In the genomic region with DNA sequence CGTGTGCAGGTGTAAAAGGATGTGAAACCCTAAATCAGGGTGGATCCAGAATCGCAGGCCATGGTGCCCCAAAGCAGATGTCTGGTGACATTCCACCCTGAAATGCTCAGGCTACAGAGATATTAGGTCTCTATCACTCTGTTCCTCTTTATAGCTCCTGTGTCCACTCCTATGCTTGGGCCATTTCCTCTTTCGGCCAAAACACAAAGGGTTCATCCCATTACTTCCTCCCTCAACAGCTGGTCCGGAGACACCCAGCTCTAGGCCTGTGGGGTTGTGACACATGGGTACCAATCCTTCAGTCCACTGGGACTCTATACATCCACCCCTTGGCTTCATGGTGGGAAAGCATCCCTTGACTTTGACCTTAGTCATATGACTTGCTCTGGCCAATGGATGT, we compare ENCODE assay signal across 28 cellular contexts. TPM values are rescaled to one million over a fixed set of nuclear protein-coding genes. Genes with fewer than 3 reads are reported as not detected.
DNase-seq lines count a peak whose midpoint lies in the region; ATAC-seq and TF ChIP-seq lines count a peak whose summit lies in the region.
"Had no signal": no experiment of that assay in that cellular context is flagged by ENCODE, and none has a peak within 500 bp of the region (broad histone marks: within the 10 kb centered on the region; RNA-seq: fewer than 3 reads in every experiment).

No MANE protein-coding gene starts in this region.

- H3K9me2 ChIP-seq in MM.1S (replicated peaks; ENCODE audit: insufficient read depth, low read length), result no peaks in the 10 kb centered on the region

- ATAC-seq in gastroesophageal sphincter (peak; percentile 40), left colon (no peak), natural killer cell (no peak)
- ATAC-seq: activated CD8-positive, alpha-beta T cell treated with anti-CD3 and anti-CD28 coated beads for 36 hours; gastrocnemius medialis; naive thymus-derived CD8-positive, alpha-beta T cell; Panc1 had no signal

- 68 to 83% methylated on average over 2 of the region's 4 CpGs for WGBS in gastroesophageal sphincter (ENCODE audit: low coverage in 1 of 2), 2 donors

- peaks cover 3% of the 10 kb centered on the region; the same call in 1 of the 2 replicates for H3F3A ChIP-seq in MM.1S (ENCODE audit: insufficient read depth, low read length)

- no peak overlapping the region for H3K9ac ChIP-seq in MM.1S (ENCODE audit: low read length)

- no peak overlapping the region for H3K4me3 ChIP-seq in MM.1S (ENCODE audit: low read length)
- no peak overlapping the region for H3K4me3 ChIP-seq in gastroesophageal sphincter
- H3K4me3 ChIP-seq: breast epithelium, coronary artery, esophagus squamous epithelium, gastrocnemius medialis, HAP-1, pancreas, SJSA1 had no signal

- H3K27me3 ChIP-seq in MM.1S (replicated peaks; ENCODE audit: insufficient read depth, low read length) (no peaks in the 10 kb centered on the region), gastroesophageal sphincter (peaks cover 15% of the 10 kb centered on the region)
- H3K27me3 ChIP-seq: breast epithelium, gastrocnemius medialis, pancreas had no signal

- H3K36me3 ChIP-seq in MM.1S (replicated peaks; ENCODE audit: insufficient read depth, low read length) (no peaks in the 10 kb centered on the region), gastroesophageal sphincter (no peaks in the 10 kb centered on the region)
- H3K36me3 ChIP-seq: breast epithelium, esophagus squamous epithelium, gastrocnemius medialis, HAP-1, pancreas, SJSA1 had no signal

- no peak overlapping the region for H3K27ac ChIP-seq in MM.1S (ENCODE audit: low read length)
- no peak overlapping the region for H3K27ac ChIP-seq in gastroesophageal sphincter
- H3K27ac ChIP-seq: breast epithelium, coronary artery, esophagus squamous epithelium, gastrocnemius medialis, pancreas, SJSA1 had no signal

- TF ChIP-seq EP300 in gastroesophageal sphincter (IDR thresholded peaks at IDR 0.05), result no peak

- no peaks in the 10 kb centered on the region for H3K4me1 Mint-ChIP-seq in natural killer cell
- H3K4me1 Mint-ChIP-seq: endodermal cell had no signal

- no peak for TF ChIP-seq POLR2A in gastroesophageal sphincter (IDR thresholded peaks at IDR 0.05)

- H3K9me3 Mint-ChIP-seq in natural killer cell, result no peaks in the 10 kb centered on the region
- H3K9me3 Mint-ChIP-seq: activated CD8-positive, alpha-beta T cell treated with anti-CD3 and anti-CD28 coated beads for 36 hours; endodermal cell; naive thymus-derived CD8-positive, alpha-beta T cell had no signal

- no peak overlapping the region for H3K4me3 Mint-ChIP-seq in natural killer cell
- H3K4me3 Mint-ChIP-seq: activated CD8-positive, alpha-beta T cell treated with anti-CD3 and anti-CD28 coated beads for 36 hours; endodermal cell; IgD-negative memory B cell; naive thymus-derived CD8-positive, alpha-beta T cell had no signal

- H3K79me2 ChIP-seq in MM.1S (ENCODE audit: low read length), result no peaks in the 10 kb centered on the region

- peak overlapping the region; percentile 8; the same call in 1 of the 2 replicates for H2AFZ ChIP-seq in MM.1S (ENCODE audit: low read length)

- H3K4me2 ChIP-seq in MM.1S (ENCODE audit: low read depth, low read length), result 0 out of 2 replicates have a peak overlapping the region, but pooled peaks have one; percentile 31

- H3K36me3 Mint-ChIP-seq in natural killer cell, result no peaks in the 10 kb centered on the region
- H3K36me3 Mint-ChIP-seq: naive thymus-derived CD8-positive, alpha-beta T cell had no signal

- H3K9me3 ChIP-seq in MM.1S (replicated peaks; ENCODE audit: insufficient read depth, low read length) (no peaks in the 10 kb centered on the region), gastroesophageal sphincter (no peaks in the 10 kb centered on the region)
- H3K9me3 ChIP-seq: breast epithelium, esophagus squamous epithelium, gastrocnemius medialis, HAP-1, pancreas had no signal

- H3K27me3 Mint-ChIP-seq in natural killer cell (ENCODE audit: low read depth in 2 of 2), result peaks cover 0 to 13% of the 10 kb centered on the region in 2 donors

- peaks cover 12% of the 10 kb centered on the region for H3K4me1 ChIP-seq in MM.1S (ENCODE audit: low read length)
- H3K4me1 ChIP-seq in gastroesophageal sphincter, result peaks cover 0 to 19% (median 7%) of the 10 kb centered on the region in 3 donors
- H3K4me1 ChIP-seq: HAP-1, pancreas, SJSA1 had no signal

- no peaks in the 10 kb centered on the region for H4K20me1 ChIP-seq in MM.1S (ENCODE audit: insufficient read depth, low read length)

- no peak overlapping the region for H3K27ac Mint-ChIP-seq in natural killer cell
- H3K27ac Mint-ChIP-seq: activated CD8-positive, alpha-beta T cell treated with anti-CD3 and anti-CD28 coated beads for 36 hours; endodermal cell; IgD-negative memory B cell had no signal

- TF ChIP-seq CTCF in MM.1S (IDR thresholded peaks at IDR 0.05; ENCODE audit: low read length) (no peak), gastroesophageal sphincter (IDR thresholded peaks at IDR 0.05) (no peak), natural killer cell (IDR thresholded peaks at IDR 0.05) (no peak)

- intact Hi-C loops in left colon (cut with DNase I, micrococcal nuclease), result no loop called here
- intact Hi-C loops in natural killer cell (cut with micrococcal nuclease), result no loop called here

- DNase-seq in AML-193 (lab: John Stamatoyannopoulos, UW) (peak; percentile 51 to 55), MM.1S (peak; percentile 37), midbrain (lab: John Stamatoyannopoulos, UW) (peak; percentile 21), left colon (no peak), NCI-H1092 (lab: John Stamatoyannopoulos, UW) (no peak), inferior parietal cortex (ENCODE audit: extremely low spot score) (no peak), natural killer cell (no peak)
- DNase-seq: activated CD4-positive, CD25-positive, alpha-beta regulatory T cell treated with anti-CD3 and anti-CD28 coated beads, Interleukin-2, amount 50 U/mL, for 72 hours; activated CD8-positive, alpha-beta T cell treated with anti-CD3 and anti-CD28 coated beads for 36 hours; endodermal cell; esophagus squamous epithelium; gastrocnemius medialis; mesendoderm; naive thymus-derived CD8-positive, alpha-beta T cell; NCI-H1694; NCI-H226; pancreas; T-helper 9 cell had no signal

RNA-seq across cellular contexts. Expression of gene SIGLEC1, which starts 1.7 kb away (rescaled TPM):
- total RNA-seq in gastroesophageal sphincter, result 10 to 100 TPM; 10.1 to 17.2 (median 11.9) TPM
- total RNA-seq in left colon, result 10 to 100 TPM in 1 of 2 donors, 1 to 10 TPM in 1; 3.1 to 10.4 TPM
- under 1 TPM; 0.09 to 0.36 (median 0.30) TPM for total RNA-seq in natural killer cell
- total RNA-seq: activated CD8-positive, alpha-beta T cell treated with anti-CD3 and anti-CD28 coated beads for 36 hours; endodermal cell; M059J; SJSA1 had no signal

RNA-seq across cellular contexts. Expression of gene HSPA12B, which starts 18.4 kb away (rescaled TPM):
- total RNA-seq in gastroesophageal sphincter (10 to 100 TPM in 2 of 4 donors, 1 to 10 TPM in 2; 9.6 to 19.3 (median 14.4) TPM), left colon (1 to 10 TPM; 2.3 to 2.5 TPM), natural killer cell (not detected)
- total RNA-seq: activated CD8-positive, alpha-beta T cell treated with anti-CD3 and anti-CD28 coated beads for 36 hours; naive thymus-derived CD8-positive, alpha-beta T cell; SJSA1 had no signal

RNA-seq across cellular contexts. Expression of gene ADAM33, which starts 32.3 kb away (rescaled TPM):
- total RNA-seq in gastroesophageal sphincter (100 to 1,000 TPM in 1 of 4 donors, 10 to 100 TPM in 3; 15.9 to 105 (median 70.1) TPM), left colon (10 to 100 TPM in 1 of 2 donors, 1 to 10 TPM in 1; 6.4 to 20.7 TPM), natural killer cell (not detected)
- total RNA-seq: activated CD8-positive, alpha-beta T cell treated with anti-CD3 and anti-CD28 coated beads for 36 hours; naive thymus-derived CD8-positive, alpha-beta T cell; SJSA1 had no signal

RNA-seq across cellular contexts. Expression of gene GFRA4, which starts 50.9 kb away (rescaled TPM):
- total RNA-seq in gastroesophageal sphincter (not detected), left colon (not detected), natural killer cell (not detected)
- total RNA-seq: activated CD8-positive, alpha-beta T cell treated with anti-CD3 and anti-CD28 coated beads for 36 hours; breast epithelium; endodermal cell; esophagus squamous epithelium; gastrocnemius medialis; M059J; naive thymus-derived CD8-positive, alpha-beta T cell; pancreas; SJSA1; subcutaneous adipose tissue; urinary bladder had no signal

RNA-seq across cellular contexts. Expression of gene ADISSP, which starts 53.5 kb away (rescaled TPM):
- total RNA-seq in gastroesophageal sphincter (10 to 100 TPM; 36.1 to 74.7 (median 59.3) TPM), left colon (10 to 100 TPM; 13.3 to 19.8 TPM), natural killer cell (10 to 100 TPM; 10.1 to 13.5 (median 12.3) TPM)

Comparison
In these comparisons a context has a peak if more than half of its experiments do, and no peak if none do; other contexts are left out.
1. DNase-seq: peak in AML-193 (2 of 2), MM.1S (single experiment) and midbrain (single experiment); none in left colon (0 of 2), NCI-H1092 (single experiment), inferior parietal cortex (single experiment) and natural killer cell (single experiment).
2. RNA of gene ADAM33, which starts 32.3 kb away (total RNA-seq): 15.9 to 105 TPM in gastroesophageal sphincter and 6.4 to 20.7 TPM in left colon; not detected in natural killer cell; every median in the first group is over 4 times any median in the second.